17 cellular contexts compared by ENCODE assay signal in genomic region chr2:149686136-149686535, GRCh38.
DNase-seq lines count a peak whose midpoint lies in the region; ATAC-seq, FAIRE-seq and TF ChIP-seq lines count a peak whose summit lies in the region.
"Had no signal": no experiment of that assay in that cellular context is flagged by ENCODE, and none has a peak within 500 bp of the region (broad histone marks: within the 10 kb centered on the region; RNA-seq: fewer than 3 reads in every experiment).

No MANE protein-coding gene starts in this region.

- H3K9ac ChIP-seq in GM23248 = no peak overlapping the region

- no peaks in the 10 kb centered on the region for H3K79me2 ChIP-seq in GM23248 (ENCODE audit: insufficient read depth)

- intact Hi-C loops in psoas muscle (cut with DNase I) = loop anchor here in 1 of 2 donors (5.0 kb wide), 1 partner anchor 89 kb away; no protein-coding TSS in a partner anchor

- no peak for ATAC-seq in psoas muscle
- ATAC-seq in HG03457 (IDR thresholded peaks at IDR 0.05; ENCODE audit: unreplicated experiment) = no peak
- ATAC-seq: GM12878 had no signal

- H3K4me1 ChIP-seq in psoas muscle (peaks cover 4% of the 10 kb centered on the region), GM23248 (ENCODE audit: insufficient read depth) (no peaks in the 10 kb centered on the region)
- H3K4me1 ChIP-seq: Caco-2 had no signal

- no peaks in the 10 kb centered on the region for H3F3A ChIP-seq in GM23248 (ENCODE audit: insufficient read depth)

- peak overlapping the region; percentile 28 for H3K27ac ChIP-seq in psoas muscle
- no peak overlapping the region for H3K27ac ChIP-seq in GM23248

- H3K4me2 ChIP-seq in GM23248 (ENCODE audit: unreplicated experiment) = no peak overlapping the region

- H4K20me1 ChIP-seq in GM23248 (ENCODE audit: insufficient read depth) = no peaks in the 10 kb centered on the region

- H3K27me3 ChIP-seq in psoas muscle (ENCODE audit: insufficient read depth in 3 of 3, low read length in 2 of 3) = no peaks in the 10 kb centered on the region
- H3K27me3 ChIP-seq in GM23248 (replicated peaks; ENCODE audit: insufficient read depth) = no peaks in the 10 kb centered on the region

- H3K36me3 ChIP-seq in psoas muscle (ENCODE audit: insufficient read depth in 1 of 2, low read depth in 1 of 2) (no peaks in the 10 kb centered on the region), GM23248 (ENCODE audit: low read depth) (no peaks in the 10 kb centered on the region)

- peak; percentile 25 for FAIRE-seq in G401.6 (lab: Jason Lieb, UNC)
- FAIRE-seq: GM12878, GM18507, H1 had no signal

- no peak overlapping the region for H2AFZ ChIP-seq in GM23248

- H3K9me3 ChIP-seq in psoas muscle (no peaks in the 10 kb centered on the region), GM23248 (ENCODE audit: low read depth) (no peaks in the 10 kb centered on the region)
- H3K9me3 ChIP-seq: Caco-2 had no signal

- H3K4me3 ChIP-seq in psoas muscle (no peak overlapping the region), GM23248 (no peak overlapping the region)
- H3K4me3 ChIP-seq: GM12878 had no signal

- 31 to 37% (median 32%) methylated on average over 2 of the region's 2 CpGs for WGBS in psoas muscle, 3 donors
- 8 to 25% methylated on average over 2 of the region's 2 CpGs for WGBS in GM23248 (ENCODE audit: low coverage in 1 of 2, low lambda C conversion rate in 2 of 2, missing lambda C conversion rate in 2 of 2), 2 experiments

- peak; percentile 24 for DNase-seq in COLO829 (ENCODE audit: low spot score)
- peak; percentile 70 for DNase-seq in foreskin melanocyte
- DNase-seq in psoas muscle = no peak
- no peak for DNase-seq in GM23248
- DNase-seq in activated naive CD4-positive, alpha-beta T cell (lab: John Stamatoyannopoulos, UW) = no peak
- DNase-seq: Caco-2; CD4-positive, alpha-beta memory T cell; DMS153; DND-41; GDM1; H7; HCEC 1CT had no signal

- no peaks in the 10 kb centered on the region for H3K9me2 ChIP-seq in GM23248 (ENCODE audit: insufficient read depth)

- in situ Hi-C loops in GM23248 (cut with MboI) = no loop called here

- TF ChIP-seq CTCF in psoas muscle (IDR thresholded peaks at IDR 0.05) = no peak

Comparison
In these comparisons a context has a peak if more than half of its experiments do, and no peak if none do; other contexts are left out.
1. DNase-seq: peak in COLO829 (single experiment) and foreskin melanocyte (single experiment); none in psoas muscle (0 of 2), GM23248 (single experiment) and activated naive CD4-positive, alpha-beta T cell (0 of 4).